ENCODE assay signal across 9 cellular contexts in genomic region chr4:139528377-139529005, GRCh38. TPM values are rescaled to one million over a fixed set of nuclear protein-coding genes. Genes with fewer than 3 reads are reported as not detected.
DNase-seq lines count a peak whose midpoint lies in the region; ATAC-seq, FAIRE-seq and TF ChIP-seq lines count a peak whose summit lies in the region.
"Had no signal": no experiment of that assay in that cellular context is flagged by ENCODE, and none has a peak within 500 bp of the region (broad histone marks: within the 10 kb centered on the region; RNA-seq: fewer than 3 reads in every experiment).

No MANE protein-coding gene starts in this region.

- H3K4me2 ChIP-seq in astrocyte (ENCODE audit: low read length): no peak overlapping the region

- peak overlapping the region; percentile 27 for H3K27ac ChIP-seq in astrocyte (ENCODE audit: low read depth, low read length)
- peak overlapping the region; percentile 6 for H3K27ac ChIP-seq in neutrophil

- peaks cover 31% of the 10 kb centered on the region for H4K20me1 ChIP-seq in astrocyte (ENCODE audit: insufficient read depth, low read length)

- no peaks in the 10 kb centered on the region for H3K9me3 Mint-ChIP-seq in activated naive CD8-positive, alpha-beta T cell treated with anti-CD3 and anti-CD28 coated beads, Interleukin-2, amount 10 ng/mL, durations not matched to agents 7 days and 5 days
- H3K9me3 Mint-ChIP-seq in activated naive CD8-positive, alpha-beta T cell treated with anti-CD3 and anti-CD28 coated beads, Interleukin-2, amount 50 U/mL, for 24 hours: no peaks in the 10 kb centered on the region
- H3K9me3 Mint-ChIP-seq in astrocyte (ENCODE audit: unreplicated experiment): no peaks in the 10 kb centered on the region

- peaks cover 18% of the 10 kb centered on the region for H3K4me1 Mint-ChIP-seq in activated naive CD8-positive, alpha-beta T cell treated with anti-CD3 and anti-CD28 coated beads, Interleukin-2, amount 10 ng/mL, durations not matched to agents 7 days and 5 days
- peaks cover 10% of the 10 kb centered on the region for H3K4me1 Mint-ChIP-seq in activated naive CD8-positive, alpha-beta T cell treated with anti-CD3 and anti-CD28 coated beads, Interleukin-2, amount 50 U/mL, for 24 hours
- peaks cover 20% of the 10 kb centered on the region for H3K4me1 Mint-ChIP-seq in astrocyte (ENCODE audit: low read depth, unreplicated experiment)

- no peak overlapping the region for H2AFZ ChIP-seq in astrocyte (ENCODE audit: low read depth, low read length)

- no peak for FAIRE-seq in astrocyte (lab: Jason Lieb, UNC)

- H3K4me1 ChIP-seq in astrocyte (ENCODE audit: insufficient read depth, low read length): no peaks in the 10 kb centered on the region
- H3K4me1 ChIP-seq in neutrophil (ENCODE audit: control insufficient read depth in 1 of 2, insufficient read depth in 1 of 2, low read depth in 1 of 2, low read length in 1 of 2): peaks cover 14% of the 10 kb centered on the region in 2 experiments

- H3K36me3 ChIP-seq in astrocyte (ENCODE audit: insufficient read depth, low read length) (peaks cover 14% of the 10 kb centered on the region), neutrophil (no peaks in the 10 kb centered on the region)

- H3K4me3 ChIP-seq in astrocyte (ENCODE audit: insufficient read depth, low read depth, low read length) (no peak overlapping the region), neutrophil (ENCODE audit: low read depth in 1 of 2, low read length in 1 of 2) (no peak overlapping the region)
- H3K4me3 ChIP-seq: skin epidermis had no signal

- H3K27me3 ChIP-seq in astrocyte (ENCODE audit: insufficient read depth, low read length) (no peaks in the 10 kb centered on the region), neutrophil (no peaks in the 10 kb centered on the region)

- H3K9ac ChIP-seq in astrocyte (ENCODE audit: low read length): no peak overlapping the region

- DNase-seq in activated naive CD8-positive, alpha-beta T cell treated with anti-CD3 and anti-CD28 coated beads, Interleukin-2, amount 10 ng/mL, durations not matched to agents 7 days and 5 days: no peak
- no peak for DNase-seq in activated naive CD8-positive, alpha-beta T cell treated with anti-CD3 and anti-CD28 coated beads, Interleukin-2, amount 50 U/mL, for 24 hours
- peak; percentile 89 for DNase-seq in astrocyte (ENCODE audit: low read depth)
- no peak for DNase-seq in NCI-H774 (lab: John Stamatoyannopoulos, UW)
- no peak for DNase-seq in NCI-H748 (lab: John Stamatoyannopoulos, UW; ENCODE audit: unreplicated experiment)
- no peak for DNase-seq in activated CD4-positive, alpha-beta T cell treated with anti-CD3 and anti-CD28 coated beads, Interleukin-2, amount 50 U/mL, for 1 hour

- no peak overlapping the region for H3K4me3 Mint-ChIP-seq in activated naive CD8-positive, alpha-beta T cell treated with anti-CD3 and anti-CD28 coated beads, Interleukin-2, amount 10 ng/mL, durations not matched to agents 7 days and 5 days
- H3K4me3 Mint-ChIP-seq in activated naive CD8-positive, alpha-beta T cell treated with anti-CD3 and anti-CD28 coated beads, Interleukin-2, amount 50 U/mL, for 24 hours: no peak overlapping the region
- H3K4me3 Mint-ChIP-seq in astrocyte (ENCODE audit: unreplicated experiment): no peak overlapping the region

- no peaks in the 10 kb centered on the region for H3K27me3 Mint-ChIP-seq in activated naive CD8-positive, alpha-beta T cell treated with anti-CD3 and anti-CD28 coated beads, Interleukin-2, amount 10 ng/mL, durations not matched to agents 7 days and 5 days
- no peaks in the 10 kb centered on the region for H3K27me3 Mint-ChIP-seq in activated naive CD8-positive, alpha-beta T cell treated with anti-CD3 and anti-CD28 coated beads, Interleukin-2, amount 50 U/mL, for 24 hours
- no peaks in the 10 kb centered on the region for H3K27me3 Mint-ChIP-seq in astrocyte (ENCODE audit: low read depth, unreplicated experiment)

- H3K9me3 ChIP-seq in astrocyte (ENCODE audit: insufficient read depth, low read depth, low read length) (no peaks in the 10 kb centered on the region), neutrophil (no peaks in the 10 kb centered on the region)

- peak; percentile 48 for ATAC-seq in activated naive CD8-positive, alpha-beta T cell treated with anti-CD3 and anti-CD28 coated beads, Interleukin-2, amount 10 ng/mL, durations not matched to agents 7 days and 5 days (ENCODE audit: low read depth)
- no peak for ATAC-seq in activated naive CD8-positive, alpha-beta T cell treated with anti-CD3 and anti-CD28 coated beads, Interleukin-2, amount 50 U/mL, for 24 hours
- peak; percentile 68 for ATAC-seq in HG03108 (IDR thresholded peaks at IDR 0.05; ENCODE audit: unreplicated experiment)

- no peak for TF ChIP-seq CTCF in astrocyte (IDR thresholded peaks at IDR 0.05; ENCODE audit: insufficient read depth, low read depth, low read length)
- no peak for TF ChIP-seq CTCF in neutrophil (IDR thresholded peaks at IDR 0.05)

- no peak overlapping the region for H3K27ac Mint-ChIP-seq in activated naive CD8-positive, alpha-beta T cell treated with anti-CD3 and anti-CD28 coated beads, Interleukin-2, amount 10 ng/mL, durations not matched to agents 7 days and 5 days
- H3K27ac Mint-ChIP-seq in activated naive CD8-positive, alpha-beta T cell treated with anti-CD3 and anti-CD28 coated beads, Interleukin-2, amount 50 U/mL, for 24 hours: no peak overlapping the region
- peak overlapping the region; percentile 28 for H3K27ac Mint-ChIP-seq in astrocyte (ENCODE audit: unreplicated experiment)

- H3K79me2 ChIP-seq in astrocyte (ENCODE audit: insufficient read depth, low read length): peaks cover 5% of the 10 kb centered on the region

- POLR2A ChIA-PET in activated naive CD8-positive, alpha-beta T cell treated with anti-CD3 and anti-CD28 coated beads, Interleukin-2, amount 10 ng/mL, durations not matched to agents 7 days and 5 days (lab: Charles Lee): no interaction called here

- peaks cover 14% of the 10 kb centered on the region for H3K36me3 Mint-ChIP-seq in activated naive CD8-positive, alpha-beta T cell treated with anti-CD3 and anti-CD28 coated beads, Interleukin-2, amount 10 ng/mL, durations not matched to agents 7 days and 5 days
- H3K36me3 Mint-ChIP-seq in activated naive CD8-positive, alpha-beta T cell treated with anti-CD3 and anti-CD28 coated beads, Interleukin-2, amount 50 U/mL, for 24 hours (ENCODE audit: low read depth): peaks cover 35% of the 10 kb centered on the region
- H3K36me3 Mint-ChIP-seq in astrocyte (ENCODE audit: low read depth, unreplicated experiment): peaks cover 10% of the 10 kb centered on the region

RNA-seq across cellular contexts. Expression of gene SETD7, which starts 27.5 kb away (rescaled TPM):
- total RNA-seq in activated naive CD8-positive, alpha-beta T cell treated with anti-CD3 and anti-CD28 coated beads, Interleukin-2, amount 10 ng/mL, durations not matched to agents 7 days and 5 days: 10 to 100 TPM in 1 of 2 experiments, 1 to 10 TPM in 1; 9.4 to 10.1 TPM
- 51.4 and 55.0 TPM in 2 replicates for total RNA-seq in astrocyte
